In genomic region chr14:68450391-68451120, GRCh38 we compare ENCODE assay signal across 23 cellular contexts.
A peak's percentile ranks its signal among the peaks of the same experiment; 100 is the strongest.
DNase-seq lines count a peak whose midpoint lies in the region; ATAC-seq and TF ChIP-seq lines count a peak whose summit lies in the region.
"Had no signal": no experiment of that assay in that cellular context is flagged by ENCODE, and none has a peak within 500 bp of the region (broad histone marks: within the 10 kb centered on the region; RNA-seq: fewer than 3 reads in every experiment).

No MANE protein-coding gene starts in this region.

- CTCF ChIA-PET in A673 (lab: Charles Lee): no interaction called here

- H2BK15ac ChIP-seq in H9 (ENCODE audit: low read depth, low read length): no peak overlapping the region

- no peak overlapping the region for H3K4me3 Mint-ChIP-seq in H9
- H3K4me3 Mint-ChIP-seq: activated CD4-positive, alpha-beta memory T cell treated with anti-CD3 and anti-CD28 coated beads, Interleukin-2, amount 10 ng/mL, durations not matched to agents 7 days and 5 days; central memory CD8-positive, alpha-beta T cell; natural killer cell treated with Interleukin-12 subunit alpha and Interleukin-12 subunit beta and Interleukin-15 and Interleukin-18, amount 100 ng/mL, for 72 hours had no signal

- H3K4me1 ChIP-seq in H9 (ENCODE audit: insufficient read depth, low read length) (peaks cover 2% of the 10 kb centered on the region), muscle layer of colon (ENCODE audit: insufficient read depth, low read length) (peaks cover 43% of the 10 kb centered on the region), subcutaneous abdominal adipose tissue (ENCODE audit: control insufficient read depth in 5 of 5, insufficient read depth in 5 of 5, low read length in 5 of 5) (peaks cover 2 to 31% (median 26%) of the 10 kb centered on the region in 5 donors), A673 (ENCODE audit: insufficient read depth, low read length, poor library complexity, severe bottlenecking) (peaks cover 18% of the 10 kb centered on the region)
- H3K4me1 ChIP-seq: testis had no signal

- H3K36me3 Mint-ChIP-seq in H9 (ENCODE audit: insufficient read depth in 1 of 3, low read depth in 3 of 3): peaks cover 8 to 15% (median 9%) of the 10 kb centered on the region in 3 experiments

- POLR2A ChIA-PET in A673 (lab: Charles Lee; ENCODE audit: low non-redundant PET): interaction anchor here (0.7 kb wide), 1 partner anchor 63 kb away, joined by 3 read pairs; no protein-coding TSS in a partner anchor

- whole genome bisulfite sequencing in H9 (ENCODE audit: extremely low coverage, insufficient read length, low lambda C conversion rate): no CpG with 5 or more reads among the region's 11 CpGs

- H2BK120ac ChIP-seq in H9 (ENCODE audit: low read depth, low read length, poor library complexity, severe bottlenecking): no peak overlapping the region

- no peak for DNase-seq in H9
- peak; percentile 47 for DNase-seq in choroid plexus epithelial cell (ENCODE audit: low read depth)
- no peak for DNase-seq in HCEC 1CT
- DNase-seq in A673 (ENCODE audit: low spot score): no peak
- DNase-seq: activated CD4-positive, alpha-beta memory T cell treated with anti-CD3 and anti-CD28 coated beads, Interleukin-2, amount 10 ng/mL, durations not matched to agents 7 days and 5 days; activated naive CD4-positive, alpha-beta T cell; activated T-cell treated with anti-CD3 and anti-CD28 coated beads, Interleukin-2, amount 50 U/mL, for 1 hour; AML-193; effector CD4-positive, alpha-beta T cell; EL; NCI-H1092 treated with DMSO at 0.1 percent for 48 hours; NK-92 treated with Interleukin-12 subunit alpha and Interleukin-12 subunit beta, amount 100 ng/mL, for 24 hours; posterior cingulate gyrus; testis had no signal

- H3K9ac ChIP-seq in H9 (ENCODE audit: extremely low read depth, insufficient read length, low read length) (no peak overlapping the region), muscle layer of colon (ENCODE audit: low read length) (no peak overlapping the region), subcutaneous abdominal adipose tissue (ENCODE audit: low read length in 5 of 5) (peak overlapping the region in 3 of 5 donors; percentile 26 to 63 (median 57))

- no peaks in the 10 kb centered on the region for H3K23me2 ChIP-seq in H9 (ENCODE audit: insufficient read length, low read depth, low read length, poor library complexity, severe bottlenecking)

- H3K9me3 ChIP-seq in H9 (ENCODE audit: control insufficient read depth, low read depth, low read length) (no peaks in the 10 kb centered on the region), muscle layer of colon (ENCODE audit: low read length) (no peaks in the 10 kb centered on the region), subcutaneous abdominal adipose tissue (ENCODE audit: control insufficient read depth in 5 of 5, low read length in 5 of 5) (peaks cover 0 to 8% (median 6%) of the 10 kb centered on the region in 5 donors), A673 (ENCODE audit: low read depth, low read length, poor library complexity, severe bottlenecking) (no peaks in the 10 kb centered on the region)
- H3K9me3 ChIP-seq: testis had no signal

- H3K23ac ChIP-seq in H9 (ENCODE audit: insufficient read length, low read depth, low read length): no peak overlapping the region

- H3K18ac ChIP-seq in H9 (ENCODE audit: insufficient read length, low read depth, low read length): no peak overlapping the region

- TF ChIP-seq CTCF in H9 (conservative IDR thresholded peaks at IDR 0.05): no peak
- no peak for TF ChIP-seq CTCF in choroid plexus epithelial cell (conservative IDR thresholded peaks at IDR 0.05; ENCODE audit: low read depth, low read length)
- no peak for TF ChIP-seq CTCF in A673 (conservative IDR thresholded peaks at IDR 0.05; ENCODE audit: low read depth, low read length)

- H3K36me3 ChIP-seq in muscle layer of colon (ENCODE audit: insufficient read depth, low read length) (no peaks in the 10 kb centered on the region), subcutaneous abdominal adipose tissue (ENCODE audit: control insufficient read depth in 5 of 5, insufficient read depth in 5 of 5, low read length in 5 of 5) (no peaks in the 10 kb centered on the region), A673 (ENCODE audit: insufficient read depth, low read length, poor library complexity, severe bottlenecking) (no peaks in the 10 kb centered on the region)

- no peaks in the 10 kb centered on the region for H3K79me1 ChIP-seq in H9 (ENCODE audit: insufficient read depth, low read depth, low read length, poor library complexity, severe bottlenecking)

- BruUV-seq in A673 (replicated peaks; lab: Mats Ljungman, UMichigan): no TSS peak

- H2BK5ac ChIP-seq in H9 (ENCODE audit: insufficient read length, low read length): no peak overlapping the region

- H3K27ac ChIP-seq in H9 (ENCODE audit: insufficient read length, low read depth, low read length) (no peak overlapping the region), muscle layer of colon (ENCODE audit: low read depth, low read length) (peak overlapping the region; percentile 64), subcutaneous abdominal adipose tissue (ENCODE audit: low read depth, low read length) (peak overlapping the region; percentile 94), A673 (ENCODE audit: low read depth, low read length, poor library complexity, severe bottlenecking) (no peak overlapping the region)
- H3K27ac ChIP-seq: RWPE1 had no signal

- no peak overlapping the region for H4K5ac ChIP-seq in H9 (ENCODE audit: insufficient read length, low read depth, low read length)

- H4K91ac ChIP-seq in H9 (ENCODE audit: insufficient read length, low read depth, low read length): no peak overlapping the region

- H3K9me3 Mint-ChIP-seq in H9: peaks cover 8 to 9% of the 10 kb centered on the region in 2 experiments; a peak in 4 of 5 replicates
- H3K9me3 Mint-ChIP-seq: central memory CD8-positive, alpha-beta T cell; natural killer cell treated with Interleukin-12 subunit alpha and Interleukin-12 subunit beta and Interleukin-15 and Interleukin-18, amount 100 ng/mL, for 72 hours had no signal

- intact Hi-C loops in A673 (cut with micrococcal nuclease; ENCODE audit: unreplicated experiment): no loop called here

- H3K79me2 ChIP-seq in H9 (ENCODE audit: insufficient read depth, low read length): no peaks in the 10 kb centered on the region

- H3K4ac ChIP-seq in H9 (ENCODE audit: low read depth, low read length): no peak overlapping the region

- no peak overlapping the region for H3K56ac ChIP-seq in H9 (ENCODE audit: insufficient read length, low read depth, low read length)

- H2AK5ac ChIP-seq in H9 (ENCODE audit: insufficient read length, low read length): no peak overlapping the region

- H2AFZ ChIP-seq in H9 (ENCODE audit: low read length): no peak overlapping the region

- H3K27ac Mint-ChIP-seq in H9: peak overlapping the region; percentile 21 to 63 (median 61); a peak in 3 of 7 replicates
- H3K27ac Mint-ChIP-seq: activated CD4-positive, alpha-beta memory T cell treated with anti-CD3 and anti-CD28 coated beads, Interleukin-2, amount 10 ng/mL, durations not matched to agents 7 days and 5 days; natural killer cell treated with Interleukin-12 subunit alpha and Interleukin-12 subunit beta and Interleukin-15 and Interleukin-18, amount 100 ng/mL, for 72 hours had no signal

- H3K4me2 ChIP-seq in H9 (ENCODE audit: insufficient read depth, insufficient read length, low read length): no peak overlapping the region

- no peaks in the 10 kb centered on the region; the same call in 1 of the 2 replicates for H3K27me3 Mint-ChIP-seq in H9 (ENCODE audit: low read depth)
- H3K27me3 Mint-ChIP-seq: activated CD4-positive, alpha-beta memory T cell treated with anti-CD3 and anti-CD28 coated beads, Interleukin-2, amount 10 ng/mL, durations not matched to agents 7 days and 5 days; central memory CD8-positive, alpha-beta T cell; natural killer cell treated with Interleukin-12 subunit alpha and Interleukin-12 subunit beta and Interleukin-15 and Interleukin-18, amount 100 ng/mL, for 72 hours had no signal

- no peaks in the 10 kb centered on the region for H4K20me1 ChIP-seq in H9 (ENCODE audit: control insufficient read depth, insufficient read depth, insufficient read length)

- no peak overlapping the region for H4K8ac ChIP-seq in H9 (replicated peaks; ENCODE audit: insufficient read length, low read depth, low read length)

- H3K14ac ChIP-seq in H9 (ENCODE audit: insufficient read depth, low read length): no peak overlapping the region

- H3K4me1 Mint-ChIP-seq in H9: peaks cover 36 to 40% of the 10 kb centered on the region in 2 experiments
- H3K4me1 Mint-ChIP-seq: activated CD4-positive, alpha-beta memory T cell treated with anti-CD3 and anti-CD28 coated beads, Interleukin-2, amount 10 ng/mL, durations not matched to agents 7 days and 5 days; central memory CD8-positive, alpha-beta T cell had no signal

- peak overlapping the region; percentile 41 for H2BK12ac ChIP-seq in H9 (ENCODE audit: insufficient read length, low read depth, low read length)

- H3K4me3 ChIP-seq in choroid plexus epithelial cell (ENCODE audit: low read depth, low read length) (no peak overlapping the region), muscle layer of colon (ENCODE audit: low read depth in 1 of 2, low read length in 2 of 2) (no peak overlapping the region), subcutaneous abdominal adipose tissue (ENCODE audit: low read depth in 1 of 5, low read length in 5 of 5) (no peak overlapping the region), A673 (ENCODE audit: low read depth, low read length, poor library complexity, severe bottlenecking) (no peak overlapping the region)
- H3K4me3 ChIP-seq: lung, testis had no signal

- H2BK20ac ChIP-seq in H9 (ENCODE audit: low read depth, low read length, poor library complexity, severe bottlenecking): no peak overlapping the region

- H3K27me3 ChIP-seq in H9 (ENCODE audit: insufficient read depth, low read length) (no peaks in the 10 kb centered on the region), muscle layer of colon (ENCODE audit: control insufficient read depth in 1 of 2, insufficient read depth in 2 of 2, low read length in 2 of 2) (no peaks in the 10 kb centered on the region), subcutaneous abdominal adipose tissue (ENCODE audit: control insufficient read depth in 5 of 5, insufficient read depth in 4 of 5, low read length in 5 of 5) (no peaks in the 10 kb centered on the region), A673 (replicated peaks; ENCODE audit: insufficient read depth, low read depth, low read length, poor library complexity) (no peaks in the 10 kb centered on the region)
- H3K27me3 ChIP-seq: testis had no signal

- ATAC-seq in GM21367 (IDR thresholded peaks at IDR 0.05; ENCODE audit: unreplicated experiment): no peak
- ATAC-seq in GM18907 (IDR thresholded peaks at IDR 0.05; ENCODE audit: unreplicated experiment): no peak
- ATAC-seq: esophagus mucosa; natural killer cell treated with Interleukin-12 subunit alpha and Interleukin-12 subunit beta and Interleukin-15 and Interleukin-18, amount 100 ng/mL, for 72 hours had no signal

- H3T11ph ChIP-seq in H9 (ENCODE audit: low read length): no peak overlapping the region

Comparison
In these comparisons a context has a peak if more than half of its experiments do, and no peak if none do; other contexts are left out.
1. H3K27ac ChIP-seq: peak in muscle layer of colon (single experiment) and subcutaneous abdominal adipose tissue (single experiment); none in H9 (single experiment) and A673 (single experiment).
2. H3K9ac ChIP-seq: peak in subcutaneous abdominal adipose tissue (3 of 5); none in H9 (single experiment) and muscle layer of colon (single experiment).